Comparison of ENCODE assay signal across 31 cellular contexts in the genomic region with DNA sequence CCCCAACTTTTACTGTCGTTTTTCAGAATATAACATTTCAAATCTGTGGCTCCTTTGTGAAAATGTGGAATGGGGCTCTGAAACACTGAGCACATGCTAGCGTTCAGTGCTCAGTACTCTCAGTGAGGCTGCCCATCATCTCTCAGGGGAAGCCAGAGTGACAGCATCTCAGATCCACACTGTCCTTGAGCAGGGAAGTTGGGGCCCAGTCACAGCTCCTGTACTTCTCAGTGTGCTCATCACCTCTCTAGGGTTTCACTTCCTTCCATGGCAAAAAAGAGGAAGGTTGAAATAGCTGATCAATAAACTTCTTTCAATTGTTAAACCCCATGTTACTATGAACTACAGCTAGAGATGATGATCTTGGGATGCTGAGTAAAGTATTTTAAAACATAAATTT.
DNase-seq lines count a peak whose midpoint lies in the region; ATAC-seq, FAIRE-seq and TF ChIP-seq lines count a peak whose summit lies in the region.
"Had no signal": no experiment of that assay in that cellular context is flagged by ENCODE, and none has a peak within 500 bp of the region (broad histone marks: within the 10 kb centered on the region; RNA-seq: fewer than 3 reads in every experiment).

No MANE protein-coding gene starts in this region.

- POLR2A ChIA-PET in GM12878 (lab: Charles Lee), result interaction anchor here (1.2 kb wide), 1 partner anchor 564 kb away, joined by 3 read pairs; no protein-coding TSS in a partner anchor

- CTCF ChIA-PET in GM12878 (lab: Yijun Ruan, JAX), result no interaction called here

- SMC1A ChIA-PET in GM12878 (lab: Charles Lee; ENCODE audit: uncharacterized antibody, unreplicated experiment), result interaction anchor here (1.0 kb wide), 1 partner anchor 222 kb away, joined by 3 read pairs; no protein-coding TSS in a partner anchor

- intact Hi-C loops in GM12878 (cut with micrococcal nuclease; ENCODE audit: unreplicated experiment), result no loop called here

- H3K27me3 Mint-ChIP-seq in stimulated activated naive B cell treated with anti-CD40 and anti-IgM and Interleukin-4, amounts not matched to agents 10 μg/mL and 1 μg/mL and 100 μg/mL, for 72 hours, result no peaks in the 10 kb centered on the region
- no peaks in the 10 kb centered on the region for H3K27me3 Mint-ChIP-seq in glutamatergic neuron (ENCODE audit: unreplicated experiment)
- H3K27me3 Mint-ChIP-seq in natural killer cell treated with Interleukin-12 subunit alpha and Interleukin-12 subunit beta and Interleukin-15 and Interleukin-18, amount 100 ng/mL, for 72 hours, result no peaks in the 10 kb centered on the region
- H3K27me3 Mint-ChIP-seq: CD4-positive, alpha-beta T cell; T-cell had no signal

- no peak for FAIRE-seq in GM12878 (lab: Jason Lieb, UNC)
- FAIRE-seq: A549, RCC 7860 had no signal

- peak; percentile 49 for ATAC-seq in GM12878
- ATAC-seq in stimulated activated naive B cell treated with anti-CD40 and anti-IgM and Interleukin-4, amounts not matched to agents 10 μg/mL and 1 μg/mL and 100 μg/mL, for 72 hours (replicated peaks), result peak; percentile 84 to 89
- no peak for ATAC-seq in natural killer cell treated with Interleukin-12 subunit alpha and Interleukin-12 subunit beta and Interleukin-15 and Interleukin-18, amount 100 ng/mL, for 72 hours
- ATAC-seq: A549, SK-N-SH treated with all-trans-retinoic acid at 6 μM for 48 hours, T-cell had no signal

- H3K4me3 ChIP-seq in GM12878, result no peak overlapping the region
- H3K4me3 ChIP-seq: A549; BLaER1 treated with 17β-estradiol and CSF1 and Interleukin-3, amounts not matched to agents 10 nM and 100 nM; HAP-1; MG63; SJCRH30 had no signal

- H3K27ac Mint-ChIP-seq in stimulated activated naive B cell treated with anti-CD40 and anti-IgM and Interleukin-4, amounts not matched to agents 10 μg/mL and 1 μg/mL and 100 μg/mL, for 72 hours, result no peak overlapping the region
- H3K27ac Mint-ChIP-seq in glutamatergic neuron (ENCODE audit: unreplicated experiment), result no peak overlapping the region
- H3K27ac Mint-ChIP-seq in natural killer cell treated with Interleukin-12 subunit alpha and Interleukin-12 subunit beta and Interleukin-15 and Interleukin-18, amount 100 ng/mL, for 72 hours, result no peak overlapping the region
- H3K27ac Mint-ChIP-seq: CD4-positive, alpha-beta T cell; HFFc6; T-cell had no signal

- H3K27ac ChIP-seq in GM12878 (ENCODE audit: control insufficient read depth, insufficient read depth), result no peak overlapping the region
- H3K27ac ChIP-seq: A549; BLaER1 treated with 17β-estradiol and CSF1 and Interleukin-3, amounts not matched to agents 10 nM and 100 nM; SJCRH30 had no signal

- BruUV-seq in GM12878 (replicated peaks; lab: Mats Ljungman, UMichigan), result no TSS peak

- H3K4me2 ChIP-seq in GM12878 (ENCODE audit: control insufficient read depth, insufficient read depth), result no peak overlapping the region
- H3K4me2 ChIP-seq: A549 had no signal

- no peak overlapping the region for H3K9ac ChIP-seq in GM12878 (ENCODE audit: control insufficient read depth, insufficient read depth, low read length)
- H3K9ac ChIP-seq: BLaER1 treated with 17β-estradiol and CSF1 and Interleukin-3, amounts not matched to agents 10 nM and 100 nM had no signal

- no peaks in the 10 kb centered on the region for H4K20me1 ChIP-seq in GM12878 (ENCODE audit: control insufficient read depth, insufficient read depth)
- H4K20me1 ChIP-seq: BLaER1 treated with 17β-estradiol and CSF1 and Interleukin-3, amounts not matched to agents 10 nM and 100 nM had no signal

- 39% methylated on average over 2 of the region's 2 CpGs for WGBS in GM12878 (ENCODE audit: insufficient coverage, insufficient replicate concordance, low lambda C conversion rate, missing lambda C conversion rate)

- H3K9me3 Mint-ChIP-seq in stimulated activated naive B cell treated with anti-CD40 and anti-IgM and Interleukin-4, amounts not matched to agents 10 μg/mL and 1 μg/mL and 100 μg/mL, for 72 hours, result peaks cover 2 to 8% of the 10 kb centered on the region in 2 donors
- H3K9me3 Mint-ChIP-seq in glutamatergic neuron (ENCODE audit: unreplicated experiment), result no peaks in the 10 kb centered on the region
- H3K9me3 Mint-ChIP-seq in natural killer cell treated with Interleukin-12 subunit alpha and Interleukin-12 subunit beta and Interleukin-15 and Interleukin-18, amount 100 ng/mL, for 72 hours, result peaks cover 4% of the 10 kb centered on the region

- RAD21 ChIA-PET in GM12878 (lab: Charles Lee; ENCODE audit: unreplicated experiment), result no interaction called here

- no peak overlapping the region for H3K4me3 Mint-ChIP-seq in stimulated activated naive B cell treated with anti-CD40 and anti-IgM and Interleukin-4, amounts not matched to agents 10 μg/mL and 1 μg/mL and 100 μg/mL, for 72 hours
- no peak overlapping the region for H3K4me3 Mint-ChIP-seq in glutamatergic neuron (ENCODE audit: unreplicated experiment)
- H3K4me3 Mint-ChIP-seq in natural killer cell treated with Interleukin-12 subunit alpha and Interleukin-12 subunit beta and Interleukin-15 and Interleukin-18, amount 100 ng/mL, for 72 hours, result no peak overlapping the region
- H3K4me3 Mint-ChIP-seq: CD4-positive, alpha-beta T cell; HFFc6; T-cell had no signal

- no peaks in the 10 kb centered on the region for H3K4me1 ChIP-seq in GM12878 (ENCODE audit: control insufficient read depth, insufficient read depth, low read length)
- H3K4me1 ChIP-seq: A549, HAP-1 had no signal

- in situ Hi-C loops in GM12878 (cut with MboI), result no loop called here

- no peak for TF ChIP-seq RAD21 in GM12878 (IDR thresholded peaks at IDR 0.05; ENCODE audit: insufficient read depth, low read depth, low read length)

- no peaks in the 10 kb centered on the region for H3K9me3 ChIP-seq in GM12878 (replicated peaks; ENCODE audit: control insufficient read depth, insufficient read depth, low read length)
- H3K9me3 ChIP-seq: A549, HAP-1, MG63, SJCRH30 had no signal

- DNase-seq in NOMO-1 (lab: John Stamatoyannopoulos, UW; ENCODE audit: unreplicated experiment in 2 of 2) (peak; percentile 42 to 73), SIG-M5 (lab: John Stamatoyannopoulos, UW) (peak; percentile 14), GM12878 (ENCODE audit: low read depth, low spot score) (no peak), NCI-H82 treated with DMSO at 0.1 percent for 48 hours (lab: John Stamatoyannopoulos, UW; ENCODE audit: unreplicated experiment) (no peak), glutamatergic neuron (no peak)
- no peak for DNase-seq in stimulated activated naive B cell treated with anti-CD40 and anti-IgM and Interleukin-4, amounts not matched to agents 10 μg/mL and 1 μg/mL and 100 μg/mL, for 72 hours
- DNase-seq in natural killer cell treated with Interleukin-12 subunit alpha and Interleukin-12 subunit beta and Interleukin-15 and Interleukin-18, amount 100 ng/mL, for 72 hours (ENCODE audit: low spot score), result no peak
- DNase-seq: AML-193; CD4-positive, alpha-beta T cell; COR-L47; DMS53; GOT3; HFFc6; IMR-90; KG1; MG63; NCI-H1092 treated with DMSO at 0.1 percent for 48 hours; NCI-H1436 treated with DMSO at 0.1 percent for 48 hours; NCI-H187 treated with DMSO at 0.1 percent for 48 hours; NCI-H2171 treated with DMSO at 0.1 percent for 48 hours; NCI-H345; NCI-H510A treated with DMSO at 0.1 percent for 48 hours; NCI-H748 treated with DMSO at 0.1 percent for 48 hours; OCI-M1; SJCRH30; T-cell had no signal

- H3K36me3 ChIP-seq in GM12878 (ENCODE audit: control insufficient read depth in 2 of 2, insufficient read depth in 2 of 2, low read length in 1 of 2), result no peaks in the 10 kb centered on the region
- H3K36me3 ChIP-seq: BLaER1 treated with 17β-estradiol and CSF1 and Interleukin-3, amounts not matched to agents 10 nM and 100 nM; HAP-1; MG63; SJCRH30 had no signal

- no peak for TF ChIP-seq POLR2A in GM12878 (IDR thresholded peaks at IDR 0.05; ENCODE audit: low read depth, low read length)

- H2AFZ ChIP-seq in GM12878 (ENCODE audit: control insufficient read depth, low read depth, low read length), result no peak overlapping the region

- H3K27me3 ChIP-seq in GM12878 (replicated peaks in 1 of 2; ENCODE audit: control insufficient read depth in 2 of 2, insufficient read depth in 2 of 2, low read length in 1 of 2), result no peaks in the 10 kb centered on the region
- H3K27me3 ChIP-seq: BLaER1 treated with 17β-estradiol and CSF1 and Interleukin-3, amounts not matched to agents 10 nM and 100 nM; MG63; SJCRH30 had no signal

- no peaks in the 10 kb centered on the region for H3K4me1 Mint-ChIP-seq in stimulated activated naive B cell treated with anti-CD40 and anti-IgM and Interleukin-4, amounts not matched to agents 10 μg/mL and 1 μg/mL and 100 μg/mL, for 72 hours
- no peaks in the 10 kb centered on the region for H3K4me1 Mint-ChIP-seq in glutamatergic neuron (ENCODE audit: low read depth, unreplicated experiment)
- H3K4me1 Mint-ChIP-seq in natural killer cell treated with Interleukin-12 subunit alpha and Interleukin-12 subunit beta and Interleukin-15 and Interleukin-18, amount 100 ng/mL, for 72 hours (ENCODE audit: low read depth in 2 of 2), result no peaks in the 10 kb centered on the region
- H3K4me1 Mint-ChIP-seq: T-cell had no signal

- no peak for TF ChIP-seq EP300 in GM12878 (IDR thresholded peaks at IDR 0.05; ENCODE audit: borderline replicate concordance in 1 of 2, control insufficient read depth in 1 of 2, low read depth in 2 of 2, low read length in 2 of 2)

- no peak for TF ChIP-seq CTCF in GM12878 (IDR thresholded peaks at IDR 0.05 in 2 of 3, conservative IDR thresholded peaks at IDR 0.05 in 1 of 3; ENCODE audit: control insufficient read depth in 2 of 3, extremely low read depth in 1 of 3, insufficient read depth in 1 of 3, low read depth in 3 of 3, low read length in 3 of 3)
- no peak for TF ChIP-seq CTCF in glutamatergic neuron (IDR thresholded peaks at IDR 0.05; ENCODE audit: partially characterized antibody, unreplicated experiment)

- no peaks in the 10 kb centered on the region for H3K36me3 Mint-ChIP-seq in stimulated activated naive B cell treated with anti-CD40 and anti-IgM and Interleukin-4, amounts not matched to agents 10 μg/mL and 1 μg/mL and 100 μg/mL, for 72 hours
- H3K36me3 Mint-ChIP-seq in glutamatergic neuron (ENCODE audit: unreplicated experiment), result no peaks in the 10 kb centered on the region
- no peaks in the 10 kb centered on the region for H3K36me3 Mint-ChIP-seq in natural killer cell treated with Interleukin-12 subunit alpha and Interleukin-12 subunit beta and Interleukin-15 and Interleukin-18, amount 100 ng/mL, for 72 hours
- H3K36me3 Mint-ChIP-seq: T-cell had no signal

- no peaks in the 10 kb centered on the region for H3K79me2 ChIP-seq in GM12878 (ENCODE audit: control insufficient read depth, insufficient read depth, low read length)

TF ChIP-seq in GM12878, 131 proteins besides CTCF, POLR2A, EP300 and RAD21:
- TF ChIP-seq SPI1 (IDR thresholded peaks at IDR 0.05; ENCODE audit: borderline replicate concordance, insufficient read depth, low read depth, low read length), result peak; percentile 12; the same call in 1 of the 2 replicates
- TF ChIP-seq CBX5 (IDR thresholded peaks at IDR 0.05; ENCODE audit: low read depth), result no peak
- no peak for TF ChIP-seq CREM (IDR thresholded peaks at IDR 0.05; ENCODE audit: low read depth)

Comparison
In these comparisons a context has a peak if more than half of its experiments do, and no peak if none do; other contexts are left out.
1. DNase-seq: peak in NOMO-1 (2 of 2) and SIG-M5 (single experiment); none in GM12878 (single experiment), stimulated activated naive B cell treated with anti-CD40 and anti-IgM and Interleukin-4, amounts not matched to agents 10 μg/mL and 1 μg/mL and 100 μg/mL, for 72 hours (single experiment), NCI-H82 treated with DMSO at 0.1 percent for 48 hours (single experiment), glutamatergic neuron (single experiment) and natural killer cell treated with Interleukin-12 subunit alpha and Interleukin-12 subunit beta and Interleukin-15 and Interleukin-18, amount 100 ng/mL, for 72 hours (single experiment).
2. ATAC-seq: peak in GM12878 (single experiment) and stimulated activated naive B cell treated with anti-CD40 and anti-IgM and Interleukin-4, amounts not matched to agents 10 μg/mL and 1 μg/mL and 100 μg/mL, for 72 hours (2 of 2); none in natural killer cell treated with Interleukin-12 subunit alpha and Interleukin-12 subunit beta and Interleukin-15 and Interleukin-18, amount 100 ng/mL, for 72 hours (0 of 2).